ENCODE assay signal across 10 cellular contexts in genomic region chr2:106839849-106840595, GRCh38. TPM values are rescaled to one million over a fixed set of nuclear protein-coding genes. Genes with fewer than 3 reads are reported as not detected.
DNase-seq lines count a peak whose midpoint lies in the region; ATAC-seq and TF ChIP-seq lines count a peak whose summit lies in the region.
"Had no signal": no experiment of that assay in that cellular context is flagged by ENCODE, and none has a peak within 500 bp of the region (broad histone marks: within the 10 kb centered on the region; RNA-seq: fewer than 3 reads in every experiment).

No MANE protein-coding gene starts in this region.

- no peak for TF ChIP-seq EP300 in esophagus muscularis mucosa (IDR thresholded peaks at IDR 0.05)

- H3K4me1 ChIP-seq in esophagus muscularis mucosa (peaks cover 3 to 44% (median 31%) of the 10 kb centered on the region in 4 donors), tibial artery (peaks cover 0 to 62% (median 41%) of the 10 kb centered on the region in 4 donors), breast epithelium (peaks cover 0 to 7% of the 10 kb centered on the region in 2 donors)
- H3K4me1 ChIP-seq: Peyer's patch had no signal

- WGBS in esophagus muscularis mucosa: 72% methylated on average over 7 of the region's 7 CpGs

- H3K27me3 ChIP-seq in esophagus muscularis mucosa (no peaks in the 10 kb centered on the region), tibial artery (no peaks in the 10 kb centered on the region), breast epithelium (no peaks in the 10 kb centered on the region)
- H3K27me3 ChIP-seq: Peyer's patch had no signal

- H3K27ac ChIP-seq in esophagus muscularis mucosa (replicated peaks in 1 of 4) (no peak overlapping the region), tibial artery (peak overlapping the region; percentile 29 to 41), breast epithelium (no peak overlapping the region)
- H3K27ac ChIP-seq: Peyer's patch had no signal

- intact Hi-C loops in esophagus muscularis mucosa (cut with DNase I): no loop called here
- intact Hi-C loops in tibial artery (cut with DNase I; ENCODE audit: low total_unique reads): no loop called here
- intact Hi-C loops in breast epithelium (cut with DNase I; ENCODE audit: low total_unique reads): no loop called here

- peak; percentile 18 for DNase-seq in NCI-H345 (lab: John Stamatoyannopoulos, UW)
- DNase-seq in NCI-H345 treated with DMSO at 0.1 percent for 48 hours (lab: John Stamatoyannopoulos, UW; ENCODE audit: unreplicated experiment): no peak
- DNase-seq in NCI-H748 (lab: John Stamatoyannopoulos, UW; ENCODE audit: unreplicated experiment): peak; percentile 59
- peak; percentile 78 for DNase-seq in esophagus muscularis mucosa (ENCODE audit: extremely low spot score)
- no peak for DNase-seq in tibial artery
- no peak for DNase-seq in breast epithelium (ENCODE audit: low spot score in 2 of 2)
- DNase-seq in pons (ENCODE audit: low spot score): no peak
- DNase-seq: activated CD4-positive, alpha-beta T cell treated with anti-CD3 and anti-CD28 coated beads, Interleukin-2, amount 50 U/mL, for 48 hours; Peyer's patch had no signal

- H3K36me3 ChIP-seq in esophagus muscularis mucosa (no peaks in the 10 kb centered on the region), tibial artery (no peaks in the 10 kb centered on the region), breast epithelium (no peaks in the 10 kb centered on the region)
- H3K36me3 ChIP-seq: Peyer's patch had no signal

- TF ChIP-seq POLR2A in esophagus muscularis mucosa (IDR thresholded peaks at IDR 0.05; ENCODE audit: low read depth) (no peak), breast epithelium (IDR thresholded peaks at IDR 0.05) (no peak)

- no peak overlapping the region for H3K4me3 ChIP-seq in esophagus muscularis mucosa
- no peak overlapping the region for H3K4me3 ChIP-seq in tibial artery
- H3K4me3 ChIP-seq in breast epithelium: no peak overlapping the region
- H3K4me3 ChIP-seq: Peyer's patch had no signal

- ATAC-seq in HG02852 (IDR thresholded peaks at IDR 0.05; ENCODE audit: unreplicated experiment): no peak

- H3K9me3 ChIP-seq in esophagus muscularis mucosa (no peaks in the 10 kb centered on the region), tibial artery (no peaks in the 10 kb centered on the region), breast epithelium (no peaks in the 10 kb centered on the region)
- H3K9me3 ChIP-seq: Peyer's patch had no signal

- TF ChIP-seq CTCF in esophagus muscularis mucosa (IDR thresholded peaks at IDR 0.05): peak; percentile 40 to 43 (median 42)
- peak; percentile 30 to 34 for TF ChIP-seq CTCF in tibial artery (IDR thresholded peaks at IDR 0.05)
- TF ChIP-seq CTCF in breast epithelium (IDR thresholded peaks at IDR 0.05): no peak

RNA-seq across cellular contexts. Expression of gene ST6GAL2, which starts 45.9 kb away (rescaled TPM):
- total RNA-seq in esophagus muscularis mucosa (10 to 100 TPM in 2 of 4 donors, 1 to 10 TPM in 2; 3.6 to 20.9 (median 7.5) TPM), breast epithelium (1 to 10 TPM in 2 of 3 donors, not detected in 1; 2.3 to 2.8 TPM)

Comparison
In these comparisons a context has a peak if more than half of its experiments do, and no peak if none do; other contexts are left out.
1. DNase-seq: peak in NCI-H345 (single experiment), NCI-H748 (single experiment) and esophagus muscularis mucosa (single experiment); none in NCI-H345 treated with DMSO at 0.1 percent for 48 hours (single experiment), tibial artery (0 of 2), breast epithelium (0 of 2) and pons (single experiment).
2. H3K27ac ChIP-seq: peak in tibial artery (2 of 2); none in esophagus muscularis mucosa (0 of 4) and breast epithelium (0 of 2).
3. CTCF ChIP-seq: peak in esophagus muscularis mucosa (3 of 3) and tibial artery (2 of 2); none in breast epithelium (0 of 3).